In genomic region chr14:73235531-73236155, GRCh38 we compare ENCODE assay signal across 15 cellular contexts. TPM values are rescaled to one million over a fixed set of nuclear protein-coding genes. Genes with fewer than 3 reads are reported as not detected.
DNase-seq lines count a peak whose midpoint lies in the region; ATAC-seq, FAIRE-seq and TF ChIP-seq lines count a peak whose summit lies in the region.
"Had no signal": no experiment of that assay in that cellular context is flagged by ENCODE, and none has a peak within 500 bp of the region (broad histone marks: within the 10 kb centered on the region; RNA-seq: fewer than 3 reads in every experiment).

No MANE protein-coding gene starts in this region.

- DNase-seq in astrocyte (ENCODE audit: low read depth), result no peak
- DNase-seq in smooth muscle cell of the brain vasculature (ENCODE audit: low read depth, low spot score), result peak; percentile 77
- no peak for DNase-seq in AML-193 (lab: John Stamatoyannopoulos, UW)
- DNase-seq: activated CD4-positive, alpha-beta T cell treated with anti-CD3 and anti-CD28 coated beads, Interleukin-2, amount 50 U/mL, for 48 hours; DMS53; effector CD8-positive, alpha-beta T cell; NCI-H1105; OCI-M1; stimulated activated CD4-positive, alpha-beta T cell treated with anti-CD3 and anti-CD28 coated beads, Interleukin-15, amount 100 ng/mL, for 24 hours; T-helper 1 cell had no signal

- peaks cover 47% of the 10 kb centered on the region for H3K27me3 ChIP-seq in astrocyte (ENCODE audit: insufficient read depth, low read length)

- H3K36me3 Mint-ChIP-seq in IgD-negative memory B cell (peaks cover 1% of the 10 kb centered on the region), astrocyte (ENCODE audit: low read depth, unreplicated experiment) (no peaks in the 10 kb centered on the region)
- H3K36me3 Mint-ChIP-seq: activated naive CD8-positive, alpha-beta T cell had no signal

- H3K4me2 ChIP-seq in astrocyte (ENCODE audit: low read length), result peak overlapping the region; percentile 44

- H3K4me3 Mint-ChIP-seq in IgD-negative memory B cell, result peak overlapping the region in 3 of 4 donors; percentile 12 to 80 (median 60)
- H3K4me3 Mint-ChIP-seq in astrocyte (ENCODE audit: unreplicated experiment), result peak overlapping the region; percentile 46
- H3K4me3 Mint-ChIP-seq: activated naive CD8-positive, alpha-beta T cell had no signal

- TF ChIP-seq CTCF in astrocyte (IDR thresholded peaks at IDR 0.05; ENCODE audit: insufficient read depth, low read depth, low read length), result no peak

- no peak overlapping the region for H3K27ac Mint-ChIP-seq in IgD-negative memory B cell
- H3K27ac Mint-ChIP-seq in astrocyte (ENCODE audit: unreplicated experiment), result no peak overlapping the region
- H3K27ac Mint-ChIP-seq: activated naive CD8-positive, alpha-beta T cell had no signal

- ATAC-seq in GM19351 (IDR thresholded peaks at IDR 0.05; ENCODE audit: unreplicated experiment) (no peak), HG02588 (IDR thresholded peaks at IDR 0.05; ENCODE audit: unreplicated experiment) (no peak)

- H3K9me3 Mint-ChIP-seq in IgD-negative memory B cell (peaks cover 0 to 7% (median 0%) of the 10 kb centered on the region in 3 donors), astrocyte (ENCODE audit: unreplicated experiment) (no peaks in the 10 kb centered on the region)

- H3K79me2 ChIP-seq in astrocyte (ENCODE audit: insufficient read depth, low read length), result no peaks in the 10 kb centered on the region

- peaks cover 11 to 24% (median 22%) of the 10 kb centered on the region in 3 donors for H3K4me1 Mint-ChIP-seq in IgD-negative memory B cell
- H3K4me1 Mint-ChIP-seq in astrocyte (ENCODE audit: low read depth, unreplicated experiment), result peaks cover 42% of the 10 kb centered on the region

- H3K4me3 ChIP-seq in astrocyte (ENCODE audit: insufficient read depth, low read depth, low read length) (no peak overlapping the region), iPS-18c (ENCODE audit: insufficient read depth, low read depth, low read length) (peak overlapping the region; percentile 16; the same call in 1 of the 2 replicates)

- H4K20me1 ChIP-seq in astrocyte (ENCODE audit: insufficient read depth, low read length), result peaks cover 10% of the 10 kb centered on the region

- H3K9me3 ChIP-seq in astrocyte (ENCODE audit: insufficient read depth, low read depth, low read length) (no peaks in the 10 kb centered on the region), iPS-18c (ENCODE audit: control insufficient read depth, insufficient read depth, low read length) (no peaks in the 10 kb centered on the region)

- no peak overlapping the region for H3K9ac ChIP-seq in astrocyte (ENCODE audit: low read length)

- H2AFZ ChIP-seq in astrocyte (ENCODE audit: low read depth, low read length), result no peak overlapping the region

- no peaks in the 10 kb centered on the region for H3K36me3 ChIP-seq in astrocyte (ENCODE audit: insufficient read depth, low read length)

- peaks cover 44% of the 10 kb centered on the region for H3K27me3 Mint-ChIP-seq in IgD-negative memory B cell
- H3K27me3 Mint-ChIP-seq in astrocyte (ENCODE audit: low read depth, unreplicated experiment), result peaks cover 19% of the 10 kb centered on the region

- H3K4me1 ChIP-seq in astrocyte (ENCODE audit: insufficient read depth, low read length), result peaks cover 23% of the 10 kb centered on the region

- FAIRE-seq in astrocyte (lab: Jason Lieb, UNC), result no peak

- H3K27ac ChIP-seq in astrocyte (ENCODE audit: low read depth, low read length), result no peak overlapping the region

RNA-seq across cellular contexts. Expression of gene PAPLN, which starts 1.7 kb away (rescaled TPM):
- polyA plus RNA-seq in IgD-negative memory B cell, result 0.55 TPM
- 5.0 and 9.1 TPM in 2 replicates for total RNA-seq in astrocyte
